In the genomic region with DNA sequence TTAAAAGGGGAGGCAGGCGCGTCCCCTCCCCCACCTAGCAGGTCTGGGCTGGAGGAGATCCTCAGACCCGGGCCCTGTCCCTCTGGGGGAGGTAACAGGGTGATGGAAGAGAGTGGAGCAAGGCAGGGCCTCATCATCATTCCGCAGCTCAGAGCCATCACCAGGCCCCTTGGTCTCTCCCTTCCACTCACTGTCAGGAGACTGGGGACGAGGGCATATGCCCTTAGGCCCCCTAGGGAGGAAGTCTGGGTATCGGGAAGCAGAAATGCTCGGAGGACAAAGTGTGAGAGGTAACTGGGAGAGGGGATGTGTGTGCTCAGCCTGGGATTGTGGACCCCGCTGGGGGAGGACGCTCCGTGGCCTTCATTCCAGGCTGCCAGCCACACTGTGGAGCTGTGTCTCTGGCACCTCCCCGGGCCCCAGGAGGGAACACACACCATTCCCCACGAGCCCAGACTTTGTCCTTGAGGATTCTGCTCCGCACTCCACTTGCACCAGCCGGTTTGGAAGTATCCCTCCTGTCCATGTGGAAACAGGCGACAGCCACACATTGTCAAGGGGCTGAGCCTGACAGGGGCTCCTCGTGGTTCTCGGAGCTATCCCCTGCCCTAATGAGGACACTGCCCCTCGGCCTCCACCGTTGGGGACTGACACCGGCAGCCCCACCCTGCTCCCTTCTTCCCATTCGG, we compare ENCODE assay signal across 8 cellular contexts. TPM values are rescaled to one million over a fixed set of nuclear protein-coding genes. Genes with fewer than 3 reads are reported as not detected.
DNase-seq lines count a peak whose midpoint lies in the region; ATAC-seq and TF ChIP-seq lines count a peak whose summit lies in the region.

No MANE protein-coding gene starts in this region.

- peaks cover 0 to 2% (median 0%) of the 10 kb centered on the region in 8 donors for H3K9me3 Mint-ChIP-seq in CD4-positive, alpha-beta memory T cell
- no peaks in the 10 kb centered on the region for H3K9me3 Mint-ChIP-seq in chondrocyte (ENCODE audit: low read depth)

- no peaks in the 10 kb centered on the region for H3K9me2 ChIP-seq in Karpas-422 (replicated peaks; ENCODE audit: insufficient read depth, low read length)

- peak overlapping the region in 2 of 7 donors; percentile 18 to 57 for H3K27ac Mint-ChIP-seq in CD4-positive, alpha-beta memory T cell
- H3K27ac Mint-ChIP-seq in chondrocyte (ENCODE audit: unreplicated experiment) = peak overlapping the region; percentile 79

- no peaks in the 10 kb centered on the region for H3K9me3 ChIP-seq in CD4-positive, alpha-beta memory T cell (ENCODE audit: control insufficient read depth in 1 of 2, low read length in 2 of 2)
- no peaks in the 10 kb centered on the region for H3K9me3 ChIP-seq in Karpas-422 (ENCODE audit: low read length)
- H3K9me3 ChIP-seq in muscle layer of colon (ENCODE audit: low read length) = no peaks in the 10 kb centered on the region

- H3K27ac ChIP-seq in CD4-positive, alpha-beta memory T cell (ENCODE audit: low read depth, low read length) = no peak overlapping the region
- no peak overlapping the region for H3K27ac ChIP-seq in Karpas-422 (ENCODE audit: low read length)
- H3K27ac ChIP-seq in muscle layer of colon (ENCODE audit: low read depth, low read length) = peak overlapping the region; percentile 45

- intact Hi-C loops in CD4-positive, alpha-beta memory T cell (cut with micrococcal nuclease) = no loop called here

- H3K4me1 Mint-ChIP-seq in CD4-positive, alpha-beta memory T cell = peaks cover 7 to 22% (median 15%) of the 10 kb centered on the region in 4 donors
- peaks cover 25% of the 10 kb centered on the region for H3K4me1 Mint-ChIP-seq in chondrocyte (ENCODE audit: low read depth)

- ATAC-seq in GM19035 (IDR thresholded peaks at IDR 0.05; ENCODE audit: unreplicated experiment) = no peak
- no peak for ATAC-seq in GM18505 (IDR thresholded peaks at IDR 0.05; ENCODE audit: unreplicated experiment)

- no peak for TF ChIP-seq POLR2A in GM18505 (IDR thresholded peaks at IDR 0.05; ENCODE audit: borderline replicate concordance, extremely low read depth, insufficient read depth, insufficient read length)

- H2AFZ ChIP-seq in Karpas-422 (ENCODE audit: low read length) = peak overlapping the region; percentile 70; the same call in 1 of the 2 replicates

- peak overlapping the region in 1 of 2 donors; percentile 54 for H3K4me3 ChIP-seq in CD4-positive, alpha-beta memory T cell (ENCODE audit: low read length in 2 of 2)
- H3K4me3 ChIP-seq in Karpas-422 (ENCODE audit: low read length) (peak overlapping the region; percentile 71), muscle layer of colon (ENCODE audit: low read depth in 1 of 2, low read length in 2 of 2) (peak overlapping the region; percentile 21 to 62)

- CTCF ChIA-PET in CD4-positive, alpha-beta memory T cell (lab: Charles Lee; ENCODE audit: partially characterized antibody) = interaction anchor here (2.0 to 3.2 kb wide), 2 partner anchors 10 to 86 kb away, joined by 5 to 24 read pairs; no protein-coding TSS in a partner anchor
- CTCF ChIA-PET in GM10248 (lab: Yijun Ruan, JAX) = interaction anchor here (1.0 to 3.8 kb wide), 4 partner anchors 9 to 87 kb away, joined by 3 to 39 read pairs (median 3); a partner anchor contains a TSS

- peak overlapping the region; percentile 65 to 88 (median 78) for H3K4me3 Mint-ChIP-seq in CD4-positive, alpha-beta memory T cell
- H3K4me3 Mint-ChIP-seq in chondrocyte (ENCODE audit: unreplicated experiment) = peak overlapping the region; percentile 82

- H3K9ac ChIP-seq in Karpas-422 (ENCODE audit: low read length) (peak overlapping the region; percentile 71), muscle layer of colon (ENCODE audit: low read length) (no peak overlapping the region)

- H4K20me1 ChIP-seq in Karpas-422 (ENCODE audit: insufficient read depth, low read depth, low read length) = peaks cover 3% of the 10 kb centered on the region; the same call in 1 of the 2 replicates

- H3K4me2 ChIP-seq in Karpas-422 (ENCODE audit: low read depth, low read length, poor library complexity, severe bottlenecking) = peak overlapping the region; percentile 94

- H3K27me3 Mint-ChIP-seq in CD4-positive, alpha-beta memory T cell = peaks cover 0 to 2% of the 10 kb centered on the region in 2 donors
- no peaks in the 10 kb centered on the region for H3K27me3 Mint-ChIP-seq in chondrocyte (ENCODE audit: low read depth)

- H3K4me1 ChIP-seq in CD4-positive, alpha-beta memory T cell (ENCODE audit: insufficient read depth, low read length) = peaks cover 13% of the 10 kb centered on the region
- H3K4me1 ChIP-seq in Karpas-422 (ENCODE audit: low read length) = peaks cover 12% of the 10 kb centered on the region
- peaks cover 14% of the 10 kb centered on the region for H3K4me1 ChIP-seq in muscle layer of colon (ENCODE audit: insufficient read depth, low read length)

- H3K36me3 ChIP-seq in CD4-positive, alpha-beta memory T cell (ENCODE audit: insufficient read depth, low read length) = peaks cover 14% of the 10 kb centered on the region
- peaks cover 20% of the 10 kb centered on the region for H3K36me3 ChIP-seq in Karpas-422 (ENCODE audit: insufficient read depth, low read length)
- peaks cover 20% of the 10 kb centered on the region for H3K36me3 ChIP-seq in muscle layer of colon (ENCODE audit: insufficient read depth, low read length)

- POLR2A ChIA-PET in CD4-positive, alpha-beta memory T cell (lab: Charles Lee; ENCODE audit: partially characterized antibody) = no interaction called here
- POLR2A ChIA-PET in GM10248 (lab: Yijun Ruan, JAX) = no interaction called here

- DNase-seq in CD4-positive, alpha-beta memory T cell = peak in 1 of 5 donors; percentile 24
- DNase-seq in Karpas-422 (no peak), chondrocyte (ENCODE audit: low spot score) (peak; percentile 74), GM10248 (ENCODE audit: extremely low spot score) (no peak)
- no peak for DNase-seq in activated CD8-positive, alpha-beta memory T cell treated with anti-CD3 and anti-CD28 coated beads, Interleukin-2, amount 50 U/mL, for 48 hours

- no peaks in the 10 kb centered on the region for H3K27me3 ChIP-seq in CD4-positive, alpha-beta memory T cell (ENCODE audit: insufficient read depth, low read length)
- H3K27me3 ChIP-seq in Karpas-422 (ENCODE audit: low read length) = no peaks in the 10 kb centered on the region
- H3K27me3 ChIP-seq in muscle layer of colon (ENCODE audit: control insufficient read depth in 1 of 2, insufficient read depth in 2 of 2, low read length in 2 of 2) = no peaks in the 10 kb centered on the region

- peaks cover 7 to 16% of the 10 kb centered on the region in 2 donors for H3K36me3 Mint-ChIP-seq in CD4-positive, alpha-beta memory T cell
- H3K36me3 Mint-ChIP-seq in chondrocyte (ENCODE audit: low read depth) = peaks cover 9% of the 10 kb centered on the region

- TF ChIP-seq CTCF in chondrocyte (IDR thresholded peaks at IDR 0.05) (peak; percentile 8), GM10248 (IDR thresholded peaks at IDR 0.05; ENCODE audit: control extremely low read depth, extremely low read depth, low read depth, missing control alignments) (no peak)

- no peaks in the 10 kb centered on the region for H3K79me2 ChIP-seq in Karpas-422 (ENCODE audit: low read length)

RNA-seq across cellular contexts. Expression of a gene that starts 0.8 kb away (rescaled TPM):
- not detected for total RNA-seq in CD4-positive, alpha-beta memory T cell
- polyA plus RNA-seq in CD4-positive, alpha-beta memory T cell = under 1 TPM in 1 of 2 donors, not detected in 1; 0.57 TPM
- 1.8 and 3.1 TPM in 2 replicates for total RNA-seq in Karpas-422 (2014; rRNA removed; shearing (Covaris generic); ENCODE audit: low replicate concordance)
- 30.2 to 35.1 TPM (median 34.6 TPM) in 3 replicates for total RNA-seq in chondrocyte

RNA-seq across cellular contexts. Expression of a gene that starts 25.6 kb away (rescaled TPM):
- 1 to 10 TPM; 1.1 TPM for total RNA-seq in CD4-positive, alpha-beta memory T cell
- 1 to 10 TPM in 1 of 2 donors, not detected in 1; 1.4 TPM for polyA plus RNA-seq in CD4-positive, alpha-beta memory T cell
- total RNA-seq in Karpas-422 (2014; rRNA removed; shearing (Covaris generic); ENCODE audit: low replicate concordance) = 0.61 and 1.7 TPM in 2 replicates
- total RNA-seq in chondrocyte = 47.6 to 103 TPM (median 82.5 TPM) in 3 replicates

Comparison
In these comparisons a context has a peak if more than half of its experiments do, and no peak if none do; other contexts are left out.
1. RNA of a gene that starts 25.6 kb away (total RNA-seq): 47.6 to 103 TPM in chondrocyte; 0.61 to 1.7 TPM in Karpas-422 and 1.1 TPM in CD4-positive, alpha-beta memory T cell; every median in the first group is over 10 times any median in the second.